ENCODE assay signal across 25 cellular contexts in the genomic region with DNA sequence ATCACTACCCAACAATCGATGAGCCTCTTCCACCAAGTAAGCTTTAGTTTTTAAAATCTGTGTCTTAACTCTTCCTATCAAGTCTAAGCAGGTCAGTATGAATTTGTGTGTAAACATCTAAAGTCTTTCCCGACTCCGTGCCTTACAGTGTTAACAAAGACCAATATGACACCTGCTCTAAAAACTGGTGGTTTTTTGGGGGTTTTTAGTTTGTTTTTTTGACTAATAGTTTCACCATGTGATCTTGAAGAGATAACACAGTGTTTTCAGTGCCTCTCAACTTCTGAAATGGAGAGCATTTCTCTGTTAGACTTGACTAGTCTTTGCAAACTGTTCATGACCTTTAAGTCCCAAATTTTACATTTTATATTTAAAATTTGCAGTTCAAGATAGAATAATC.
"Had no signal": no experiment of that assay in that cellular context is flagged by ENCODE, and none has a peak within 500 bp of the region (broad histone marks: within the 10 kb centered on the region; RNA-seq: fewer than 3 reads in every experiment).

No MANE protein-coding gene starts in this region.

- H2AFZ ChIP-seq: hepatocyte, parathyroid adenoma had no signal

- H3K9me3 ChIP-seq: gastroesophageal sphincter, heart left ventricle, left lung, prostate gland, right atrium auricular region, suprapubic skin, transverse colon, upper lobe of right lung, uterus had no signal

- H3K4me1 ChIP-seq: foreskin keratinocyte, gastroesophageal sphincter, left lung, parathyroid adenoma, prostate gland, right atrium auricular region, suprapubic skin, transverse colon, upper lobe of right lung, uterus had no signal

- H3K4me2 ChIP-seq: hepatocyte, smooth muscle cell had no signal

- H3K9ac ChIP-seq: parathyroid adenoma had no signal

- H3K4me3 ChIP-seq: gastroesophageal sphincter, heart left ventricle, hepatocyte, left lung, prostate gland, right atrium auricular region, smooth muscle cell, suprapubic skin, transverse colon, upper lobe of right lung, uterus had no signal

- H3K27ac ChIP-seq: foreskin keratinocyte, gastroesophageal sphincter, heart left ventricle, hepatocyte, left lung, parathyroid adenoma, prostate gland, right atrium auricular region, suprapubic skin, transverse colon, upper lobe of right lung, uterus had no signal

- H3K36me3 ChIP-seq: gastroesophageal sphincter, heart left ventricle, left lung, prostate gland, right atrium auricular region, suprapubic skin, transverse colon, upper lobe of right lung, uterus had no signal

- DNase-seq: cortex of kidney; foreskin keratinocyte; heart left ventricle; left cardiac atrium; left lung; mammary epithelial cell; naive thymus-derived CD8-positive, alpha-beta T cell; nephron progenitor cell; stimulated activated CD4-positive, alpha-beta T cell treated with anti-CD3 and anti-CD28 coated beads, Interleukin-12 subunit alpha, Interleukin-12 subunit beta, amount 100 ng/mL, for 4 hours; stimulated activated CD4-positive, alpha-beta T cell treated with anti-CD3 and anti-CD28 coated beads, Interleukin-1b, Interleukin-23, amount 100 ng/mL, for 48 hours; stimulated activated CD4-positive, alpha-beta T cell treated with anti-CD3 and anti-CD28 coated beads, Interleukin-4, amount 100 ng/mL, for 1 hour; stimulated activated CD8-positive, alpha-beta memory T cell treated with anti-CD3 and anti-CD28 coated beads, Interleukin-4, amount 100 ng/mL, for 48 hours; stimulated activated naive CD4-positive, alpha-beta T cell; stimulated activated naive CD8-positive, alpha-beta T cell treated with anti-CD3 and anti-CD28 coated beads, Interleukin-15, amount 100 ng/mL, for 72 hours; transverse colon; upper lobe of right lung; uterus had no signal

- ATAC-seq: foreskin keratinocyte; gastroesophageal sphincter; heart left ventricle; left cardiac atrium; left lung; naive thymus-derived CD8-positive, alpha-beta T cell; sciatic nerve; stimulated activated naive CD8-positive, alpha-beta T cell treated with anti-CD3 and anti-CD28 coated beads, Interleukin-15, amount 100 ng/mL, for 72 hours; upper lobe of right lung had no signal

- H3K27me3 ChIP-seq: foreskin keratinocyte, gastroesophageal sphincter, heart left ventricle, hepatocyte, left lung, right atrium auricular region, suprapubic skin, transverse colon, uterus had no signal
